In genomic region chr2:85853499-85854165, GRCh38 we compare ENCODE assay signal across 8 cellular contexts. TPM values are rescaled to one million over a fixed set of nuclear protein-coding genes. Genes with fewer than 3 reads are reported as not detected.
DNase-seq lines count a peak whose midpoint lies in the region; ATAC-seq and TF ChIP-seq lines count a peak whose summit lies in the region.

No MANE protein-coding gene starts in this region.

- no peaks in the 10 kb centered on the region for H3K9me3 ChIP-seq in gastroesophageal sphincter

- peaks cover 0 to 32% (median 0%) of the 10 kb centered on the region in 3 donors for H3K4me1 ChIP-seq in gastroesophageal sphincter

- no peak overlapping the region for H3K4me3 ChIP-seq in gastroesophageal sphincter

- TF ChIP-seq POLR2A in gastroesophageal sphincter (IDR thresholded peaks at IDR 0.05): no peak

- no peaks in the 10 kb centered on the region for H3K27me3 ChIP-seq in gastroesophageal sphincter

- peak; percentile 26 to 62 for DNase-seq in NOMO-1 (lab: John Stamatoyannopoulos, UW; ENCODE audit: unreplicated experiment in 2 of 2)
- no peak for DNase-seq in retina
- DNase-seq in NCI-H187 (lab: John Stamatoyannopoulos, UW): no peak
- no peak for DNase-seq in NCI-H2081 treated with DMSO at 0.1 percent for 48 hours (lab: John Stamatoyannopoulos, UW)
- no peak for DNase-seq in NCI-H2227 (lab: John Stamatoyannopoulos, UW; ENCODE audit: unreplicated experiment)

- ATAC-seq in GM18511 (IDR thresholded peaks at IDR 0.05; ENCODE audit: unreplicated experiment) (peak; percentile 65), GM21825 (IDR thresholded peaks at IDR 0.05; ENCODE audit: unreplicated experiment) (peak; percentile 49), gastroesophageal sphincter (no peak)

- H3K36me3 ChIP-seq in gastroesophageal sphincter: peaks cover 0 to 40% of the 10 kb centered on the region in 2 donors

- no peak for TF ChIP-seq EP300 in gastroesophageal sphincter (IDR thresholded peaks at IDR 0.05)

- WGBS in gastroesophageal sphincter (ENCODE audit: low coverage in 1 of 2), 2 donors: 66 to 78% methylated on average over 8 to 9 of the region's 10 CpGs

- peak overlapping the region in 3 of 4 donors; percentile 13 to 60 (median 38) for H3K27ac ChIP-seq in gastroesophageal sphincter

- TF ChIP-seq CTCF in gastroesophageal sphincter (IDR thresholded peaks at IDR 0.05): no peak

RNA-seq across cellular contexts. Expression of gene ST3GAL5, which starts 35.2 kb away (rescaled TPM):
- 10 to 100 TPM; 15.2 to 55.9 (median 22.7) TPM for total RNA-seq in gastroesophageal sphincter

Comparison
In these comparisons a context has a peak if more than half of its experiments do, and no peak if none do; other contexts are left out.
1. DNase-seq: peak in NOMO-1 (2 of 2); none in retina (single experiment), NCI-H187 (0 of 2), NCI-H2081 treated with DMSO at 0.1 percent for 48 hours (single experiment) and NCI-H2227 (single experiment).